In the genomic region with DNA sequence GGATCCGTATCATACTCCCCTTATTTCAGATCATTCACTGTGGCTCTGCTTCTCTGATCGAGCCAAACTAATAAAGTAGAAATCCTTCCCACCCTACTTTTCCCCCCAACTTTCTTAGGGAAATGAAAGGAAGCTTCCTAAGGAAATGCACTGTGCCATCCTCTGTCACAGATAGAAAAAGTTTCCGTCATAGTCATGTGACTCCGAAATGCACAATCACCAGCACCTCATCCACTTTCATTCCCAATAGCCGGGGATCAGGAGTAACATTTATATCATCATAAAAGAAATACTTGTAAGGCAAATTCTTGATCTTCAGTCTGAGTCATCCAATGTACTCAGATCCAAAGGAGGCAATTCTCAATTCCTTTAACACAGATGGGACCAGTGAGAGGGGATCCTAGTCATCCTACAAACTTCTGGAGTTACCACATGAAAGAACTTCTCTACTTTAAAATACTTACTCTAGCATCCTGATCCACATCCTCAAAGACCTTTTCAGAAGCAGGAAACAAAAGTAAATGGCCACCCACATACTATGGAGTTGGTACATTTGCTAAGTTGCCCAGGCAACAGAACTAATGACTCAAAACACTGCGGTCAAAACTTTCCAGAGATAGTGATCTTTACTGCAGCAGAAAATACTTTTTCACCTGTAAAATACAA, we compare ENCODE assay signal across 1 cellular context.
TF ChIP-seq lines count a peak whose summit lies in the region.

No MANE protein-coding gene starts in this region.

TF ChIP-seq in SK-N-SH, 30 proteins besides CTCF, POLR2A, EP300 and RAD21 (continued from another document):
- TF ChIP-seq USF2 (IDR thresholded peaks at IDR 0.05; ENCODE audit: borderline replicate concordance, low read depth, low read length) (no peak), TAF1 (IDR thresholded peaks at IDR 0.05; ENCODE audit: borderline replicate concordance, low read depth, low read length) (no peak), IRF3 (IDR thresholded peaks at IDR 0.05; ENCODE audit: low read depth, low read length) (no peak), NFIC (IDR thresholded peaks at IDR 0.05; ENCODE audit: borderline replicate concordance) (peak; percentile 65; the same call in 1 of the 2 replicates), YY1 (IDR thresholded peaks at IDR 0.05; ENCODE audit: low read depth) (0 out of 2 replicates have a peak, but pooled peaks have one; percentile 24), MEF2A (IDR thresholded peaks at IDR 0.05; ENCODE audit: borderline replicate concordance, low read depth) (peak; percentile 54; the same call in 1 of the 2 replicates), CHD2 (IDR thresholded peaks at IDR 0.05; ENCODE audit: low read length, partially characterized antibody) (no peak), RCOR1 (IDR thresholded peaks at IDR 0.05; ENCODE audit: low read length) (no peak), ELF1 (IDR thresholded peaks at IDR 0.05) (no peak), REST (IDR thresholded peaks at IDR 0.05; ENCODE audit: low read depth, low read length) (no peak), NRF1 (IDR thresholded peaks at IDR 0.05; ENCODE audit: low read depth, low read length) (no peak), FOXM1 (IDR thresholded peaks at IDR 0.05; ENCODE audit: low read depth) (peak; percentile 76; the same call in 1 of the 2 replicates), FOXJ3 (CRISPR knock-in tag; IDR thresholded peaks at IDR 0.05) (no peak)
